23 cellular contexts compared by ENCODE assay signal in the genomic region with DNA sequence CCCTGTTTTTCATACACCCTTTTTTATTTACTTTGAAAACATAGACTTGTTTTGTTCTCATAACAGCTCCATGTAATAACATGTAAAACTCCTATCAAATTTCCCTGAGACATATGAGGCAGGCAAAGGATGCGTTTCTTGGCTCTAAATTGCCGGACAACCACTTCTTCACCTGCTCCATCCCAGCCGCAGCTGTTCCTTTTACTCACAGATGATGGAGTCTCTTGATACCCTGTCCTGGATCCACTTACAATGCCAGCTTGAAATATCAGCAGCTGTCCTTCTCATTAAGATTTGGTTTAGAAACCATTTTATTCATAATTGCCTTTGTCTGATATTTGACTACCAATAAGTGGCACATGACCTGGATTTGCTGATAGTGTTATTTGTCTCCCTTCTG.
DNase-seq lines count a peak whose midpoint lies in the region; TF ChIP-seq lines count a peak whose summit lies in the region.
"Had no signal": no experiment of that assay in that cellular context is flagged by ENCODE, and none has a peak within 500 bp of the region (broad histone marks: within the 10 kb centered on the region; RNA-seq: fewer than 3 reads in every experiment).

No MANE protein-coding gene starts in this region.

- H3K27ac Mint-ChIP-seq in osteocyte (ENCODE audit: unreplicated experiment) (no peak overlapping the region), chondrocyte (ENCODE audit: unreplicated experiment) (no peak overlapping the region)
- H3K27ac Mint-ChIP-seq: activated CD4-positive, alpha-beta memory T cell treated with anti-CD3 and anti-CD28 coated beads for 36 hours; B cell; CD8-positive, alpha-beta memory T cell; T-helper 17 cell had no signal

- no peaks in the 10 kb centered on the region for H3K9me3 Mint-ChIP-seq in osteocyte (ENCODE audit: unreplicated experiment)
- no peaks in the 10 kb centered on the region for H3K9me3 Mint-ChIP-seq in chondrocyte (ENCODE audit: low read depth)

- H3K4me3 Mint-ChIP-seq in osteocyte (ENCODE audit: unreplicated experiment): no peak overlapping the region
- H3K4me3 Mint-ChIP-seq in chondrocyte (ENCODE audit: unreplicated experiment): no peak overlapping the region
- H3K4me3 Mint-ChIP-seq: activated CD4-positive, alpha-beta memory T cell treated with anti-CD3 and anti-CD28 coated beads for 36 hours; B cell; CD8-positive, alpha-beta memory T cell; T-helper 17 cell had no signal

- H3K36me3 Mint-ChIP-seq in osteocyte (ENCODE audit: unreplicated experiment) (no peaks in the 10 kb centered on the region), chondrocyte (ENCODE audit: low read depth) (no peaks in the 10 kb centered on the region)
- H3K36me3 Mint-ChIP-seq: activated CD4-positive, alpha-beta memory T cell treated with anti-CD3 and anti-CD28 coated beads for 36 hours; CD8-positive, alpha-beta memory T cell had no signal

- H3K4me1 Mint-ChIP-seq in osteocyte (ENCODE audit: unreplicated experiment): no peaks in the 10 kb centered on the region
- H3K4me1 Mint-ChIP-seq in chondrocyte (ENCODE audit: low read depth): no peaks in the 10 kb centered on the region
- H3K4me1 Mint-ChIP-seq: B cell; CD8-positive, alpha-beta memory T cell; T-helper 17 cell had no signal

- DNase-seq in COLO668 (lab: John Stamatoyannopoulos, UW; ENCODE audit: unreplicated experiment): peak; percentile 63
- peak; percentile 29 for DNase-seq in NCI-H128 (lab: John Stamatoyannopoulos, UW; ENCODE audit: unreplicated experiment)
- peak; percentile 77 for DNase-seq in NCI-H2171 (lab: John Stamatoyannopoulos, UW)
- peak; percentile 56 for DNase-seq in SK-N-DZ (ENCODE audit: low spot score)
- DNase-seq in medulla oblongata (ENCODE audit: extremely low spot score): no peak
- no peak for DNase-seq in osteocyte (ENCODE audit: extremely low spot score, unreplicated experiment)
- no peak for DNase-seq in chondrocyte (ENCODE audit: low spot score)
- DNase-seq: activated CD4-positive, alpha-beta memory T cell treated with anti-CD3 and anti-CD28 coated beads for 36 hours; activated CD8-positive, alpha-beta memory T cell treated with anti-CD3 and anti-CD28 coated beads, Interleukin-2, amount 50 U/mL, for 48 hours; activated naive CD4-positive, alpha-beta T cell treated with anti-CD3 and anti-CD28 coated beads, Interleukin-2, amount 50 U/mL, for 16 hours; amniotic stem cell; CD8-positive, alpha-beta memory T cell; DMS79; effector CD8-positive, alpha-beta T cell; GDM1; mucosa of descending colon; SK-N-SH; stimulated activated CD4-positive, alpha-beta T cell treated with anti-CD3 and anti-CD28 coated beads, Interleukin-1b, Interleukin-23, amount 100 ng/mL, for 48 hours; stimulated activated CD8-positive, alpha-beta memory T cell treated with anti-CD3 and anti-CD28 coated beads, Interleukin-4, amount 100 ng/mL, for 48 hours; stomach; T-helper 17 cell; thyroid gland had no signal

- no peak for TF ChIP-seq CTCF in osteocyte (IDR thresholded peaks at IDR 0.05)
- TF ChIP-seq CTCF in chondrocyte (IDR thresholded peaks at IDR 0.05): no peak

- H3K27me3 Mint-ChIP-seq in osteocyte (ENCODE audit: unreplicated experiment) (no peaks in the 10 kb centered on the region), chondrocyte (ENCODE audit: low read depth) (peaks cover 1% of the 10 kb centered on the region)
- H3K27me3 Mint-ChIP-seq: activated CD4-positive, alpha-beta memory T cell treated with anti-CD3 and anti-CD28 coated beads for 36 hours; B cell; CD8-positive, alpha-beta memory T cell; T-helper 17 cell had no signal

Comparison
In these comparisons a context has a peak if more than half of its experiments do, and no peak if none do; other contexts are left out.
1. DNase-seq: peak in COLO668 (single experiment), NCI-H128 (single experiment), NCI-H2171 (single experiment) and SK-N-DZ (single experiment); none in medulla oblongata (single experiment), osteocyte (single experiment) and chondrocyte (single experiment).